ENCODE assay signal across 37 cellular contexts in the genomic region with DNA sequence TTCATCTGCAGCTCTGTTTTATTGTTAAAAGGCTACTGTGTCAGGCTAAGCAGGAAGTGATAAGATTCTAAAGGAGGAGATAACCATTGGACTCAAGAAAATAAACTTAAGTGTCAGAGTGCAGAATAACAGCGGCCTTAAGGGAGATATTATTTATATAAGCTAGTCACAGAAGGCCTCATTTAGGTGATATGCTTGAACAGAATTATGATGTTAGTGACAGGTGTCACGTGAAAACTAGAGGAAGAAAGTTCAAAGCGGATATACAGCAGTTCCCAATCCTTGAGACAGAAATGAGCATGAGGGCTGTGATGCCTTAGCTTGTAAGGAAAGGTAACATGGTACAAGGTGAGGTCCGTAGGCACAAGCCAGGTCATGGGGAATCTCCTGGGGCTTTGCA.
"Had no signal": no experiment of that assay in that cellular context is flagged by ENCODE, and none has a peak within 500 bp of the region (broad histone marks: within the 10 kb centered on the region; RNA-seq: fewer than 3 reads in every experiment).

No MANE protein-coding gene starts in this region.

- H3K4me3 Mint-ChIP-seq: activated B cell treated with CpG ODN at 0.5 μM for 24 hours; activated CD4-positive, alpha-beta memory T cell treated with anti-CD3 and anti-CD28 coated beads for 36 hours; activated CD4-positive, alpha-beta T cell treated with anti-CD3 and anti-CD28 coated beads, Interleukin-2, amount 10 ng/mL, durations not matched to agents 24 days and 14 days; activated CD8-positive, alpha-beta T cell treated with anti-CD3 and anti-CD28 coated beads for 36 hours; activated naive CD4-positive, alpha-beta T cell treated with anti-CD3 and anti-CD28 coated beads for 36 hours; activated naive CD8-positive, alpha-beta T cell treated with anti-CD3 and anti-CD28 coated beads for 36 hours; activated T-cell treated with anti-CD3 and anti-CD28 coated beads, Interleukin-2, amount 50 U/mL, for 4 hours; activated T-cell treated with anti-CD3 and anti-CD28 coated beads, Interleukin-2, amount 50 U/mL, for 72 hours; activated T-helper 1 cell treated with anti-CD3 and anti-CD28 coated beads, Interleukin-12 subunit alpha, Interleukin-12 subunit beta, Interleukin-2, Interleukin-4 antibody, amounts not matched to agents 30 ng/mL and 10 ng/mL and 1 ng/mL, durations not matched to agents 14 hours and 24 hours and 36 hours; activated T-helper 17 cell treated with anti-CD3 and anti-CD28 coated beads, Interleukin-2, amount 50 U/mL, for 72 hours; T-helper 1 cell treated with Interleukin-12 subunit alpha and Interleukin-12 subunit beta and Interleukin-4 antibody, amounts not matched to agents 30 μg/mL and 1 μg/mL, for 36 hours; T-helper 2 cell treated with Interferon-gamma antibody and Interleukin-4, amounts not matched to agents 5 μg/mL and 100 μg/mL, for 36 hours had no signal

- H3K36me3 ChIP-seq: adrenal gland, brain microvascular endothelial cell, breast epithelium had no signal

- H3K27me3 Mint-ChIP-seq: activated B cell treated with CpG ODN at 0.5 μM for 24 hours; activated CD4-positive, alpha-beta memory T cell treated with anti-CD3 and anti-CD28 coated beads for 36 hours; activated CD4-positive, alpha-beta T cell treated with anti-CD3 and anti-CD28 coated beads, Interleukin-2, amount 10 ng/mL, durations not matched to agents 24 days and 14 days; activated CD8-positive, alpha-beta T cell treated with anti-CD3 and anti-CD28 coated beads for 36 hours; activated naive CD8-positive, alpha-beta T cell treated with anti-CD3 and anti-CD28 coated beads for 36 hours; activated T-helper 17 cell treated with anti-CD3 and anti-CD28 coated beads, Interleukin-2, amount 50 U/mL, for 72 hours had no signal

- H3K27ac ChIP-seq: adrenal gland, body of pancreas, brain microvascular endothelial cell, breast epithelium, VCaP had no signal

- H3K27me3 ChIP-seq: adrenal gland, body of pancreas, brain microvascular endothelial cell, breast epithelium had no signal

- DNase-seq: activated B cell treated with CpG ODN at 0.5 μM for 24 hours; activated CD4-positive, alpha-beta memory T cell treated with anti-CD3 and anti-CD28 coated beads for 36 hours; activated CD4-positive, alpha-beta T cell treated with anti-CD3 and anti-CD28 coated beads for 4 hours; activated CD4-positive, alpha-beta T cell treated with anti-CD3 and anti-CD28 coated beads, Interleukin-2, amount 10 ng/mL, durations not matched to agents 24 days and 14 days; activated CD4-positive, alpha-beta T cell treated with anti-CD3 and anti-CD28 coated beads, Interleukin-2, amount 50 U/mL, for 1 hour; activated CD4-positive, alpha-beta T cell treated with anti-CD3 and anti-CD28 coated beads, Interleukin-2, amount 50 U/mL, for 4 hours; activated CD4-positive, CD25-positive, alpha-beta regulatory T cell treated with anti-CD3 and anti-CD28 coated beads, Interleukin-2, amount 50 U/mL, for 72 hours; activated CD8-positive, alpha-beta memory T cell treated with anti-CD3 and anti-CD28 coated beads, Interleukin-2, amount 50 U/mL, for 4 hours; activated CD8-positive, alpha-beta T cell treated with anti-CD3 and anti-CD28 coated beads for 36 hours; activated effector memory CD4-positive, alpha-beta T cell treated with anti-CD3 and anti-CD28 coated beads, Interleukin-2, amount 50 U/mL, for 16 hours; activated gamma-delta T cell treated with Interleukin-2 at 50 U/mL for 16 hours; activated naive CD4-positive, alpha-beta T cell; activated naive CD4-positive, alpha-beta T cell treated with anti-CD3 and anti-CD28 coated beads for 36 hours; activated naive CD4-positive, alpha-beta T cell treated with anti-CD3 and anti-CD28 coated beads, Interleukin-2, amount 50 U/mL, for 16 hours; activated naive CD8-positive, alpha-beta T cell treated with anti-CD3 and anti-CD28 coated beads for 36 hours; activated T-cell treated with anti-CD3 and anti-CD28 coated beads for 4 hours; activated T-cell treated with anti-CD3 and anti-CD28 coated beads, Interleukin-2, amount 50 U/mL, for 1 hour; activated T-cell treated with anti-CD3 and anti-CD28 coated beads, Interleukin-2, amount 50 U/mL, for 4 hours; activated T-cell treated with anti-CD3 and anti-CD28 coated beads, Interleukin-2, amount 50 U/mL, for 72 hours; adrenal gland; amniotic stem cell; aorta; body of pancreas; brain microvascular endothelial cell; central memory CD4-positive, alpha-beta T cell; T-helper 1 cell; T-helper 2 cell; T-helper 9 cell had no signal

- H3K27ac Mint-ChIP-seq: activated B cell treated with CpG ODN at 0.5 μM for 24 hours; activated CD4-positive, alpha-beta memory T cell treated with anti-CD3 and anti-CD28 coated beads for 36 hours; activated CD4-positive, alpha-beta T cell treated with anti-CD3 and anti-CD28 coated beads, Interleukin-2, amount 10 ng/mL, durations not matched to agents 24 days and 14 days; activated CD8-positive, alpha-beta T cell treated with anti-CD3 and anti-CD28 coated beads for 36 hours; activated naive CD4-positive, alpha-beta T cell treated with anti-CD3 and anti-CD28 coated beads for 36 hours; activated naive CD4-positive, alpha-beta T cell treated with anti-CD3 and anti-CD28 coated beads, Interleukin-2, amount 50 U/mL, for 72 hours; activated naive CD8-positive, alpha-beta T cell treated with anti-CD3 and anti-CD28 coated beads for 36 hours; activated T-cell treated with anti-CD3 and anti-CD28 coated beads, Interleukin-2, amount 50 U/mL, for 72 hours; activated T-helper 1 cell treated with anti-CD3 and anti-CD28 coated beads, Interleukin-12 subunit alpha, Interleukin-12 subunit beta, Interleukin-2, Interleukin-4 antibody, amounts not matched to agents 30 ng/mL and 10 ng/mL and 1 ng/mL, durations not matched to agents 14 hours and 24 hours and 36 hours; activated T-helper 17 cell treated with anti-CD3 and anti-CD28 coated beads, Interleukin-2, amount 50 U/mL, for 72 hours; T-helper 1 cell treated with Interleukin-12 subunit alpha and Interleukin-12 subunit beta and Interleukin-4 antibody, amounts not matched to agents 30 μg/mL and 1 μg/mL, for 36 hours; T-helper 2 cell treated with Interferon-gamma antibody and Interleukin-4, amounts not matched to agents 5 μg/mL and 100 μg/mL, for 36 hours had no signal

- H3K9me3 Mint-ChIP-seq: activated B cell treated with CpG ODN at 0.5 μM for 24 hours; activated CD8-positive, alpha-beta T cell treated with anti-CD3 and anti-CD28 coated beads for 36 hours had no signal

- H3K4me1 Mint-ChIP-seq: activated B cell treated with CpG ODN at 0.5 μM for 24 hours; activated CD4-positive, alpha-beta T cell treated with anti-CD3 and anti-CD28 coated beads, Interleukin-2, amount 10 ng/mL, durations not matched to agents 24 days and 14 days; activated naive CD8-positive, alpha-beta T cell treated with anti-CD3 and anti-CD28 coated beads for 36 hours; activated T-helper 17 cell treated with anti-CD3 and anti-CD28 coated beads, Interleukin-2, amount 50 U/mL, for 72 hours had no signal

- H3K36me3 Mint-ChIP-seq: activated CD4-positive, alpha-beta memory T cell treated with anti-CD3 and anti-CD28 coated beads for 36 hours; activated naive CD4-positive, alpha-beta T cell treated with anti-CD3 and anti-CD28 coated beads, Interleukin-2, amount 50 U/mL, for 72 hours; activated naive CD8-positive, alpha-beta T cell treated with anti-CD3 and anti-CD28 coated beads for 36 hours had no signal

- FAIRE-seq: astrocyte, TTC549 had no signal

- H3K4me3 ChIP-seq: adrenal gland, body of pancreas, breast epithelium had no signal

- H3K9me3 ChIP-seq: adrenal gland, body of pancreas, breast epithelium had no signal

- ATAC-seq: activated CD8-positive, alpha-beta T cell treated with anti-CD3 and anti-CD28 coated beads for 36 hours; activated naive CD4-positive, alpha-beta T cell treated with anti-CD3 and anti-CD28 coated beads, Interleukin-2, amount 50 U/mL, for 72 hours; activated T-cell treated with anti-CD3 and anti-CD28 coated beads, Interleukin-2, amount 50 U/mL, for 4 hours; activated T-cell treated with anti-CD3 and anti-CD28 coated beads, Interleukin-2, amount 50 U/mL, for 72 hours; activated T-helper 17 cell treated with anti-CD3 and anti-CD28 coated beads, Interleukin-2, amount 50 U/mL, for 72 hours; body of pancreas had no signal
